ENCODE assay signal across 1 cellular context in the genomic region with DNA sequence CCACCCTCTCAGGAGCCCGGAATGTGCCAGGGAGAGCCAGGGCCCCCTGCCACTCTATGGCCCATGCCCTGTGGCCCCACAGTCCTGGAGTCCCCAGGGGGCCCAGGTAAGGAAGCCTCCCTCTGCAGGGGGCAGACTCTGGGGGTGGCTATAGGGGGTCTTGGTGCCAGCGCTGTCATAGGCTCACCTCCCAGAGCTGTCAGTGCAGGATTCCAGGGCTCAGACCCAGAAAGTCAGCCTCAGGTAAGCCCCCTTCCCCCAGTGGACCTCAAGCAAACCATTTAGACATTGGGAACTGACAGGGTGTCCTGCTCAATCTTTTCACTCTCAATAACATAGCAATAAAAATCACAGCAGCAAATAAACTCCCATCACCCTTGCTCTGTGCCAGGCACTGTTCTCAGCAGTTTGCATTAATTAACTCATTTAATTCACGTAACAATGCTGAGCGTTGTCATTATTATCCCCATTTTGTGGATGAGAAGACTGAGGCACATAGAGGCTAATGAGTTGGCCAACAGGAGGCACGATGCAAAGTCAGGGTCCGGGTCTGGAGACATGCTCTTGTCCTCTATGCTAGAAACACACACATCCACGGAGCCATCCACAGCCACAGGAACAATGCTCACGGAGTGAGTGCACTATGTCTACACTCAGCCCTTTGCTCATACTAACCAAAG.
TF ChIP-seq lines count a peak whose summit lies in the region.

No MANE protein-coding gene starts in this region.

TF ChIP-seq in liver, 16 proteins besides CTCF, POLR2A, EP300 and RAD21 (continued from another document):
- TF ChIP-seq, protein P1, sequence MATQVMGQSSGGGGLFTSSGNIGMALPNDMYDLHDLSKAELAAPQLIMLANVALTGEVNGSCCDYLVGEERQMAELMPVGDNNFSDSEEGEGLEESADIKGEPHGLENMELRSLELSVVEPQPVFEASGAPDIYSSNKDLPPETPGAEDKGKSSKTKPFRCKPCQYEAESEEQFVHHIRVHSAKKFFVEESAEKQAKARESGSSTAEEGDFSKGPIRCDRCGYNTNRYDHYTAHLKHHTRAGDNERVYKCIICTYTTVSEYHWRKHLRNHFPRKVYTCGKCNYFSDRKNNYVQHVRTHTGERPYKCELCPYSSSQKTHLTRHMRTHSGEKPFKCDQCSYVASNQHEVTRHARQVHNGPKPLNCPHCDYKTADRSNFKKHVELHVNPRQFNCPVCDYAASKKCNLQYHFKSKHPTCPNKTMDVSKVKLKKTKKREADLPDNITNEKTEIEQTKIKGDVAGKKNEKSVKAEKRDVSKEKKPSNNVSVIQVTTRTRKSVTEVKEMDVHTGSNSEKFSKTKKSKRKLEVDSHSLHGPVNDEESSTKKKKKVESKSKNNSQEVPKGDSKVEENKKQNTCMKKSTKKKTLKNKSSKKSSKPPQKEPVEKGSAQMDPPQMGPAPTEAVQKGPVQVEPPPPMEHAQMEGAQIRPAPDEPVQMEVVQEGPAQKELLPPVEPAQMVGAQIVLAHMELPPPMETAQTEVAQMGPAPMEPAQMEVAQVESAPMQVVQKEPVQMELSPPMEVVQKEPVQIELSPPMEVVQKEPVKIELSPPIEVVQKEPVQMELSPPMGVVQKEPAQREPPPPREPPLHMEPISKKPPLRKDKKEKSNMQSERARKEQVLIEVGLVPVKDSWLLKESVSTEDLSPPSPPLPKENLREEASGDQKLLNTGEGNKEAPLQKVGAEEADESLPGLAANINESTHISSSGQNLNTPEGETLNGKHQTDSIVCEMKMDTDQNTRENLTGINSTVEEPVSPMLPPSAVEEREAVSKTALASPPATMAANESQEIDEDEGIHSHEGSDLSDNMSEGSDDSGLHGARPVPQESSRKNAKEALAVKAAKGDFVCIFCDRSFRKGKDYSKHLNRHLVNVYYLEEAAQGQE (IDR thresholded peaks at IDR 0.05) = no peak
- no peak for TF ChIP-seq TAF1 (conservative IDR thresholded peaks at IDR 0.05)
